10 cellular contexts compared by ENCODE assay signal in the genomic region with DNA sequence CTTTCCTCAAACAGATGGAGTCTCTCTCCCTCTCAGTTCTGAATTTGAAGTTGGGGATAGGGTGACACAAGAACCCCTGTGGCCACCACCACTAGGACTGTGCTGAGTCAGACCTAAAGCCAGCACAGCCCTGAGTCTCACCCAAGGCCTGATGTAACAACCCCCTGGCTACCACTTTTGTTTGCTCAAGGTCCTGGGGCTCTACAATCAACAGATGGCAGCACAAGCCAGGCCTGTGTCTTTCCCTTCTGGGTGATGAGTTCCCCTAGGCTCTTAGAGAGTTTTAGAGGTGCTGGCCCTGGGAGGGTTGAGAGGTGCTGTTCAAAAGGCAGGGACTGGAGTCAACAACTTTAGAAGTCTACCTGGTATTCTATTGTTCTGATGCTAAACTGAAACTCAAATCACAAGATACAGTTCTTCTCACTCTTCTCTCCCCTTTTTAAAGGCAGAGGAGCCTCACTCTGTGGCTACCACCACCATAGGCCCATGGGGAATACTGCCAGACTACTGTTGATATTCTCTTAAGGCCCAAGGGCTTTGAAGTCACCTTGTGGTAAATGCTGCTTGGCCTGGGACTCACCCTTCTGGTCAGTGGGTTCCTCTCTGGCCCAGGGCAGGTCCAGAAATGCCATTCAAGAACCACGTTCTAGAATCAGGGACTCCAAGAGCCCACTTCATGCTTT. TPM values are rescaled to one million over a fixed set of nuclear protein-coding genes. Genes with fewer than 3 reads are reported as not detected.
DNase-seq lines count a peak whose midpoint lies in the region; ATAC-seq and TF ChIP-seq lines count a peak whose summit lies in the region.
"Had no signal": no experiment of that assay in that cellular context is flagged by ENCODE, and none has a peak within 500 bp of the region (broad histone marks: within the 10 kb centered on the region; RNA-seq: fewer than 3 reads in every experiment).

No MANE protein-coding gene starts in this region.

- H3K27me3 ChIP-seq in liver (ENCODE audit: control insufficient read depth in 4 of 4, insufficient read depth in 4 of 4, low read length in 3 of 4) (no peaks in the 10 kb centered on the region), ovary (no peaks in the 10 kb centered on the region)

- H3K4me3 ChIP-seq in liver (ENCODE audit: low read depth in 1 of 3, low read length in 3 of 3): no peak overlapping the region
- no peak overlapping the region for H3K4me3 ChIP-seq in ovary
- H3K4me3 ChIP-seq: A549 had no signal

- H3K9ac ChIP-seq in liver (ENCODE audit: low read depth in 1 of 2, low read length in 2 of 2): no peak overlapping the region

- no peak for TF ChIP-seq CTCF in liver (IDR thresholded peaks at IDR 0.05; ENCODE audit: low read depth, low read length, missing input control)
- TF ChIP-seq CTCF in ovary (IDR thresholded peaks at IDR 0.05): no peak

- peak; percentile 86 for ATAC-seq in HG02610 (IDR thresholded peaks at IDR 0.05; ENCODE audit: unreplicated experiment)

- H3K9me3 ChIP-seq in liver (ENCODE audit: control insufficient read depth in 4 of 4, low read length in 3 of 4) (no peaks in the 10 kb centered on the region), ovary (no peaks in the 10 kb centered on the region)

- H3K36me3 ChIP-seq in liver (ENCODE audit: control insufficient read depth in 4 of 4, insufficient read depth in 3 of 4, low read depth in 1 of 4, low read length in 3 of 4): no peaks in the 10 kb centered on the region
- H3K36me3 ChIP-seq in ovary: no peaks in the 10 kb centered on the region

- peak; percentile 46 for DNase-seq in SIG-M5 treated with dmso at 0.1 percent for 504 hours (lab: John Stamatoyannopoulos, UW; ENCODE audit: unreplicated experiment)
- DNase-seq in SIG-M5 (lab: John Stamatoyannopoulos, UW): no peak
- DNase-seq in NCI-H69 (lab: John Stamatoyannopoulos, UW): peak; percentile 5
- DNase-seq in middle frontal gyrus (ENCODE audit: extremely low spot score, low spot score): no peak
- no peak for DNase-seq in LoVo (ENCODE audit: low spot score)
- no peak for DNase-seq in ovary

- TF ChIP-seq EP300 in ovary (IDR thresholded peaks at IDR 0.05): no peak

- TF ChIP-seq POLR2A in ovary (IDR thresholded peaks at IDR 0.05): no peak

- WGBS in liver: 43% methylated on average over 1 of the region's 1 CpG
- WGBS in ovary, 3 donors: 65 to 89% (median 77%) methylated on average over 1 of the region's 1 CpG

- intact Hi-C loops in ovary (cut with DNase I): no loop called here

- peak; percentile 26 to 60 for TF ChIP-seq RAD21 in liver (IDR thresholded peaks at IDR 0.05)

- H3K4me1 ChIP-seq in liver (ENCODE audit: control insufficient read depth in 4 of 4, insufficient read depth in 4 of 4, low read length in 3 of 4): no peaks in the 10 kb centered on the region
- H3K4me1 ChIP-seq in ovary (ENCODE audit: insufficient read depth): no peaks in the 10 kb centered on the region
- H3K4me1 ChIP-seq: A549 had no signal

- H3K27ac ChIP-seq in liver (ENCODE audit: low read depth in 1 of 2, low read length in 2 of 2) (no peak overlapping the region), ovary (no peak overlapping the region)
- H3K27ac ChIP-seq: A549 had no signal

TF ChIP-seq in liver, 16 proteins besides CTCF, POLR2A, EP300 and RAD21:
- TF ChIP-seq FOXA2 (IDR thresholded peaks at IDR 0.05): no peak
- no peak for TF ChIP-seq TAF1 (conservative IDR thresholded peaks at IDR 0.05)
- no peak for TF ChIP-seq HNF4A (conservative IDR thresholded peaks at IDR 0.05)
- TF ChIP-seq FOXA1 (IDR thresholded peaks at IDR 0.05): no peak
- no peak for TF ChIP-seq EGR1 (IDR thresholded peaks at IDR 0.05; ENCODE audit: low read depth in 2 of 2)
- TF ChIP-seq HNF4G (IDR thresholded peaks at IDR 0.05): no peak
- TF ChIP-seq, protein P1, sequence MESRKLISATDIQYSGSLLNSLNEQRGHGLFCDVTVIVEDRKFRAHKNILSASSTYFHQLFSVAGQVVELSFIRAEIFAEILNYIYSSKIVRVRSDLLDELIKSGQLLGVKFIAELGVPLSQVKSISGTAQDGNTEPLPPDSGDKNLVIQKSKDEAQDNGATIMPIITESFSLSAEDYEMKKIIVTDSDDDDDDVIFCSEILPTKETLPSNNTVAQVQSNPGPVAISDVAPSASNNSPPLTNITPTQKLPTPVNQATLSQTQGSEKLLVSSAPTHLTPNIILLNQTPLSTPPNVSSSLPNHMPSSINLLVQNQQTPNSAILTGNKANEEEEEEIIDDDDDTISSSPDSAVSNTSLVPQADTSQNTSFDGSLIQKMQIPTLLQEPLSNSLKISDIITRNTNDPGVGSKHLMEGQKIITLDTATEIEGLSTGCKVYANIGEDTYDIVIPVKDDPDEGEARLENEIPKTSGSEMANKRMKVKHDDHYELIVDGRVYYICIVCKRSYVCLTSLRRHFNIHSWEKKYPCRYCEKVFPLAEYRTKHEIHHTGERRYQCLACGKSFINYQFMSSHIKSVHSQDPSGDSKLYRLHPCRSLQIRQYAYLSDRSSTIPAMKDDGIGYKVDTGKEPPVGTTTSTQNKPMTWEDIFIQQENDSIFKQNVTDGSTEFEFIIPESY (IDR thresholded peaks at IDR 0.05): no peak
- TF ChIP-seq, protein P2, sequence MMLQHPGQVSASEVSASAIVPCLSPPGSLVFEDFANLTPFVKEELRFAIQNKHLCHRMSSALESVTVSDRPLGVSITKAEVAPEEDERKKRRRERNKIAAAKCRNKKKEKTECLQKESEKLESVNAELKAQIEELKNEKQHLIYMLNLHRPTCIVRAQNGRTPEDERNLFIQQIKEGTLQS (IDR thresholded peaks at IDR 0.05): no peak
- no peak for TF ChIP-seq YY1 (IDR thresholded peaks at IDR 0.05)
- TF ChIP-seq JUND (IDR thresholded peaks at IDR 0.05): no peak
- no peak for TF ChIP-seq SP1 (IDR thresholded peaks at IDR 0.05)
- TF ChIP-seq, protein P3, sequence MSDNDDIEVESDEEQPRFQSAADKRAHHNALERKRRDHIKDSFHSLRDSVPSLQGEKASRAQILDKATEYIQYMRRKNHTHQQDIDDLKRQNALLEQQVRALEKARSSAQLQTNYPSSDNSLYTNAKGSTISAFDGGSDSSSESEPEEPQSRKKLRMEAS (IDR thresholded peaks at IDR 0.05): no peak
- no peak for TF ChIP-seq NR2F2 (IDR thresholded peaks at IDR 0.05)
- TF ChIP-seq, protein P4, sequence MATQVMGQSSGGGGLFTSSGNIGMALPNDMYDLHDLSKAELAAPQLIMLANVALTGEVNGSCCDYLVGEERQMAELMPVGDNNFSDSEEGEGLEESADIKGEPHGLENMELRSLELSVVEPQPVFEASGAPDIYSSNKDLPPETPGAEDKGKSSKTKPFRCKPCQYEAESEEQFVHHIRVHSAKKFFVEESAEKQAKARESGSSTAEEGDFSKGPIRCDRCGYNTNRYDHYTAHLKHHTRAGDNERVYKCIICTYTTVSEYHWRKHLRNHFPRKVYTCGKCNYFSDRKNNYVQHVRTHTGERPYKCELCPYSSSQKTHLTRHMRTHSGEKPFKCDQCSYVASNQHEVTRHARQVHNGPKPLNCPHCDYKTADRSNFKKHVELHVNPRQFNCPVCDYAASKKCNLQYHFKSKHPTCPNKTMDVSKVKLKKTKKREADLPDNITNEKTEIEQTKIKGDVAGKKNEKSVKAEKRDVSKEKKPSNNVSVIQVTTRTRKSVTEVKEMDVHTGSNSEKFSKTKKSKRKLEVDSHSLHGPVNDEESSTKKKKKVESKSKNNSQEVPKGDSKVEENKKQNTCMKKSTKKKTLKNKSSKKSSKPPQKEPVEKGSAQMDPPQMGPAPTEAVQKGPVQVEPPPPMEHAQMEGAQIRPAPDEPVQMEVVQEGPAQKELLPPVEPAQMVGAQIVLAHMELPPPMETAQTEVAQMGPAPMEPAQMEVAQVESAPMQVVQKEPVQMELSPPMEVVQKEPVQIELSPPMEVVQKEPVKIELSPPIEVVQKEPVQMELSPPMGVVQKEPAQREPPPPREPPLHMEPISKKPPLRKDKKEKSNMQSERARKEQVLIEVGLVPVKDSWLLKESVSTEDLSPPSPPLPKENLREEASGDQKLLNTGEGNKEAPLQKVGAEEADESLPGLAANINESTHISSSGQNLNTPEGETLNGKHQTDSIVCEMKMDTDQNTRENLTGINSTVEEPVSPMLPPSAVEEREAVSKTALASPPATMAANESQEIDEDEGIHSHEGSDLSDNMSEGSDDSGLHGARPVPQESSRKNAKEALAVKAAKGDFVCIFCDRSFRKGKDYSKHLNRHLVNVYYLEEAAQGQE (IDR thresholded peaks at IDR 0.05): no peak

RNA-seq across cellular contexts. Expression of a gene that starts 6.5 kb away (rescaled TPM):
- total RNA-seq in liver (not detected), ovary (not detected)
- polyA plus RNA-seq in liver (not detected), ovary (not detected)
- polyA plus RNA-seq: A549, neural cell had no signal

RNA-seq across cellular contexts. Expression of a gene that starts 30.3 kb away (rescaled TPM):
- total RNA-seq in liver (not detected), ovary (not detected)
- polyA plus RNA-seq in liver (not detected), ovary (not detected)
- polyA plus RNA-seq: A549, neural cell had no signal

Comparison
In these comparisons a context has a peak if more than half of its experiments do, and no peak if none do; other contexts are left out.
1. DNase-seq: peak in SIG-M5 treated with dmso at 0.1 percent for 504 hours (single experiment) and NCI-H69 (single experiment); none in SIG-M5 (single experiment), middle frontal gyrus (single experiment), LoVo (single experiment) and ovary (0 of 5).